In the genomic region with DNA sequence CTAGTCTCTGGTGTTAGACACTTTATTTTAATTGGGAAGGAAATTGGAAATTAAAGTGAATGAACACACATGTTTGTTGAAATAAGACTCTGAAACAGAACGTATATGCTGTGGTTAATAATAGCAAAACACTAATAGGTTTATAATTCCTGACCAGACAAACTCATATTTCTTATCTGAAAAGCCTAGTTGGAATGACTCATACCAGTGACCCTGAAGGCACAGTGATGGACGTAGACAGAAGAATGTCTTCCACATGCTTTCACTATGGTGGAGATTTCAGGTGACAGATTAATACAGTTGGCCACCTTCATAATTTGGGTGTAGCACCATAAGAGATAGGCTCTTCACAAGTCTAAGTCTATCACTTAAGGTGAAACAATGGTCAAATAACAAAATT, we compare ENCODE assay signal across 18 cellular contexts.
"Had no signal": no experiment of that assay in that cellular context is flagged by ENCODE, and none has a peak within 500 bp of the region (broad histone marks: within the 10 kb centered on the region; RNA-seq: fewer than 3 reads in every experiment).

No MANE protein-coding gene starts in this region.

- H3K36me3 ChIP-seq: lower lobe of right lung, right lobe of liver, suprapubic skin, upper lobe of right lung had no signal

- H3K36me3 Mint-ChIP-seq: activated naive CD8-positive, alpha-beta T cell treated with anti-CD3 and anti-CD28 coated beads, Interleukin-2, amount 10 ng/mL, durations not matched to agents 7 days and 5 days; naive thymus-derived CD8-positive, alpha-beta T cell had no signal

- H3K9me3 ChIP-seq: lower lobe of right lung, psoas muscle, right lobe of liver, suprapubic skin, upper lobe of right lung had no signal

- H3K27ac Mint-ChIP-seq: activated naive CD8-positive, alpha-beta T cell treated with anti-CD3 and anti-CD28 coated beads, Interleukin-2, amount 10 ng/mL, durations not matched to agents 7 days and 5 days; naive thymus-derived CD8-positive, alpha-beta T cell had no signal

- H3K4me3 ChIP-seq: lower lobe of right lung, psoas muscle, right lobe of liver, suprapubic skin, upper lobe of right lung had no signal

- H3K4me1 Mint-ChIP-seq: activated naive CD8-positive, alpha-beta T cell treated with anti-CD3 and anti-CD28 coated beads, Interleukin-2, amount 10 ng/mL, durations not matched to agents 7 days and 5 days; naive thymus-derived CD8-positive, alpha-beta T cell had no signal

- H3K4me1 ChIP-seq: lower lobe of right lung, psoas muscle, right lobe of liver, suprapubic skin, upper lobe of right lung had no signal

- H3K27ac ChIP-seq: lower lobe of right lung, psoas muscle, right lobe of liver, suprapubic skin, upper lobe of right lung had no signal

- ATAC-seq: activated T-cell treated with anti-CD3 and anti-CD28 coated beads, Interleukin-2, amount 50 U/mL, for 4 hours; left cardiac atrium; lower lobe of right lung; naive thymus-derived CD8-positive, alpha-beta T cell; psoas muscle; right lobe of liver; upper lobe of right lung had no signal

- H3K27me3 ChIP-seq: right lobe of liver, suprapubic skin, upper lobe of right lung had no signal

- DNase-seq: activated CD4-positive, alpha-beta T cell treated with anti-CD3 and anti-CD28 coated beads for 1 hour; activated CD4-positive, alpha-beta T cell treated with anti-CD3 and anti-CD28 coated beads, Interleukin-2, amount 50 U/mL, for 48 hours; activated gamma-delta T cell treated with Interleukin-2 at 50 U/mL for 16 hours; activated naive CD8-positive, alpha-beta T cell treated with anti-CD3 and anti-CD28 coated beads, Interleukin-2, amount 10 ng/mL, durations not matched to agents 7 days and 5 days; activated T-cell treated with anti-CD3 and anti-CD28 coated beads, Interleukin-2, amount 50 U/mL, for 4 hours; caudate nucleus; cortex of kidney; effector CD8-positive, alpha-beta T cell; hippocampal formation; left cardiac atrium; lower lobe of right lung; naive thymus-derived CD8-positive, alpha-beta T cell; psoas muscle; right lobe of liver; stimulated activated naive CD4-positive, alpha-beta T cell treated with Interleukin-2 at 50 U/mL for 16 hours; T1000; upper lobe of right lung had no signal

- H3K27me3 Mint-ChIP-seq: activated naive CD8-positive, alpha-beta T cell treated with anti-CD3 and anti-CD28 coated beads, Interleukin-2, amount 10 ng/mL, durations not matched to agents 7 days and 5 days; naive thymus-derived CD8-positive, alpha-beta T cell had no signal

- H3K4me3 Mint-ChIP-seq: activated naive CD8-positive, alpha-beta T cell treated with anti-CD3 and anti-CD28 coated beads, Interleukin-2, amount 10 ng/mL, durations not matched to agents 7 days and 5 days; activated T-cell treated with anti-CD3 and anti-CD28 coated beads, Interleukin-2, amount 50 U/mL, for 4 hours; naive thymus-derived CD8-positive, alpha-beta T cell had no signal
